Comparison of ENCODE assay signal across 34 cellular contexts in the genomic region with DNA sequence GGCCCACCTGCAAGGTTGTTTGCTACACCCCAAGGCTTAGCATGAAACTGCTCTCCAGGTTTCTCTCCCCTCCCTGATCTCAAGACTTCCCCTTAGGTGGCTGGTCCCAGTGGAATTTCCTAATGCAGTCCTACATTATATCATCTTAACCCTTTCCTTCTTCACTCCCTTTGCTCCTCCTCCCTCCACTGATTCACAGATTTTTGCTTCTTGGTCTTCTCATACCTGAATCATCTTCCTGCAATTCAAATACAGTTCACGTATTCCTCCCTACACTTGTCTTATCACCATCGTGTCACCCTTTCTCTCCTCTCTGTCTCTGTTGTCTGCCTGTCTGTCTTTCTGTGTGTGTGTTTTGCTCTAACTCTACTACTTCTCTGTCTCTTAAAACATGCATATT. TPM values are rescaled to one million over a fixed set of nuclear protein-coding genes. Genes with fewer than 3 reads are reported as not detected.
DNase-seq lines count a peak whose midpoint lies in the region; ATAC-seq, FAIRE-seq and TF ChIP-seq lines count a peak whose summit lies in the region.
"Had no signal": no experiment of that assay in that cellular context is flagged by ENCODE, and none has a peak within 500 bp of the region (broad histone marks: within the 10 kb centered on the region; RNA-seq: fewer than 3 reads in every experiment).

No MANE protein-coding gene starts in this region.

- peaks cover 8 to 10% of the 10 kb centered on the region in 2 donors for H3K27me3 Mint-ChIP-seq in stimulated activated naive B cell treated with anti-CD40 and anti-IgM and Interleukin-4, amounts not matched to agents 10 μg/mL and 1 μg/mL and 100 μg/mL, for 72 hours

- no peak overlapping the region for H3K4me3 ChIP-seq in SK-N-SH (ENCODE audit: low read depth in 2 of 2, low read length in 1 of 2)
- no peak overlapping the region for H3K4me3 ChIP-seq in smooth muscle cell
- H3K4me3 ChIP-seq: body of pancreas, esophagus muscularis mucosa, gastrocnemius medialis, spleen had no signal

- no peak overlapping the region for H3K4me3 Mint-ChIP-seq in stimulated activated naive B cell treated with anti-CD40 and anti-IgM and Interleukin-4, amounts not matched to agents 10 μg/mL and 1 μg/mL and 100 μg/mL, for 72 hours
- H3K4me3 Mint-ChIP-seq: activated CD8-positive, alpha-beta T cell treated with anti-CD3 and anti-CD28 coated beads, Interleukin-2, amount 10 ng/mL, durations not matched to agents 7 days and 5 days; CD4-positive, alpha-beta T cell; natural killer cell treated with Interleukin-12 subunit alpha and Interleukin-12 subunit beta and Interleukin-15 and Interleukin-18, amount 100 ng/mL, for 72 hours had no signal

- DNase-seq in SK-N-SH = no peak
- peak; percentile 75 for DNase-seq in NCI-H226
- DNase-seq in dermis blood vessel endothelial cell = peak; percentile 43
- no peak for DNase-seq in smooth muscle cell (lab: John Stamatoyannopoulos, UW; ENCODE audit: unreplicated experiment)
- no peak for DNase-seq in urothelium cell line (ENCODE audit: low spot score)
- DNase-seq in stimulated activated naive B cell treated with anti-CD40 and anti-IgM and Interleukin-4, amounts not matched to agents 10 μg/mL and 1 μg/mL and 100 μg/mL, for 72 hours = no peak
- DNase-seq: activated CD4-positive, CD25-positive, alpha-beta regulatory T cell treated with anti-CD3 and anti-CD28 coated beads, Interleukin-2, amount 50 U/mL, for 72 hours; activated CD8-positive, alpha-beta T cell treated with anti-CD3 and anti-CD28 coated beads, Interleukin-2, amount 10 ng/mL, durations not matched to agents 7 days and 5 days; activated effector memory CD4-positive, alpha-beta T cell treated with anti-CD3 and anti-CD28 coated beads, Interleukin-2, amount 50 U/mL, for 16 hours; activated T-cell treated with anti-CD3 and anti-CD28 coated beads for 4 hours; body of pancreas; CD4-positive, alpha-beta T cell; DMS 273 treated with DMSO at 0.1 percent for 48 hours; effector memory CD4-positive, alpha-beta T cell; gastrocnemius medialis; GDM1; GOT3; hypothalamus; NCI-H1092; NCI-H2029 treated with DMSO at 0.1 percent for 48 hours; NCI-H345; NCI-H774; retina; spleen; stimulated activated CD4-positive, alpha-beta T cell treated with anti-CD3 and anti-CD28 coated beads, Interleukin-2, amount 100 ng/mL, for 48 hours; stimulated activated naive CD4-positive, alpha-beta T cell had no signal

- ATAC-seq in SK-N-SH treated with all-trans-retinoic acid at 6 μM for 48 hours (no peak), HG03571 (IDR thresholded peaks at IDR 0.05; ENCODE audit: unreplicated experiment) (no peak)
- ATAC-seq in stimulated activated naive B cell treated with anti-CD40 and anti-IgM and Interleukin-4, amounts not matched to agents 10 μg/mL and 1 μg/mL and 100 μg/mL, for 72 hours (replicated peaks) = no peak
- ATAC-seq: activated CD8-positive, alpha-beta T cell treated with anti-CD3 and anti-CD28 coated beads, Interleukin-2, amount 10 ng/mL, durations not matched to agents 7 days and 5 days; body of pancreas; gastrocnemius medialis; natural killer cell treated with Interleukin-12 subunit alpha and Interleukin-12 subunit beta and Interleukin-15 and Interleukin-18, amount 100 ng/mL, for 72 hours; Right ventricle myocardium inferior had no signal

- H3K4me1 ChIP-seq in SK-N-SH (ENCODE audit: control insufficient read depth in 1 of 2, insufficient read depth in 2 of 2, low read depth in 1 of 2, low read length in 1 of 2) (peaks cover 0 to 37% of the 10 kb centered on the region in 2 experiments; a peak in 2 of 4 replicates), smooth muscle cell (ENCODE audit: low read depth) (peaks cover 13% of the 10 kb centered on the region)
- H3K4me1 ChIP-seq: body of pancreas, esophagus muscularis mucosa, gastrocnemius medialis, spleen had no signal

- H3F3A ChIP-seq in SK-N-SH (replicated peaks; ENCODE audit: insufficient read depth) (peaks cover 32% of the 10 kb centered on the region), smooth muscle cell (ENCODE audit: low read depth) (peaks cover 13% of the 10 kb centered on the region)

- H3K27ac Mint-ChIP-seq in stimulated activated naive B cell treated with anti-CD40 and anti-IgM and Interleukin-4, amounts not matched to agents 10 μg/mL and 1 μg/mL and 100 μg/mL, for 72 hours = no peak overlapping the region
- H3K27ac Mint-ChIP-seq: activated CD8-positive, alpha-beta T cell treated with anti-CD3 and anti-CD28 coated beads, Interleukin-2, amount 10 ng/mL, durations not matched to agents 7 days and 5 days; CD4-positive, alpha-beta T cell; natural killer cell treated with Interleukin-12 subunit alpha and Interleukin-12 subunit beta and Interleukin-15 and Interleukin-18, amount 100 ng/mL, for 72 hours had no signal

- TF ChIP-seq EP300 in SK-N-SH (IDR thresholded peaks at IDR 0.05; ENCODE audit: borderline replicate concordance in 1 of 2, low read depth in 1 of 2, low read length in 1 of 2) = no peak

- no peak for FAIRE-seq in urothelium cell line (lab: Jason Lieb, UNC)

- no peak for TF ChIP-seq RAD21 in SK-N-SH (IDR thresholded peaks at IDR 0.05; ENCODE audit: low read length)

- H3K27me3 ChIP-seq in SK-N-SH (ENCODE audit: insufficient read depth) = no peaks in the 10 kb centered on the region
- no peaks in the 10 kb centered on the region for H3K27me3 ChIP-seq in smooth muscle cell (ENCODE audit: low read depth)
- H3K27me3 ChIP-seq: body of pancreas, esophagus muscularis mucosa, gastrocnemius medialis had no signal

- CTCF ChIA-PET in SK-N-SH (lab: Yijun Ruan, JAX) = no interaction called here

- H3K79me2 ChIP-seq in SK-N-SH (ENCODE audit: insufficient read depth) (no peaks in the 10 kb centered on the region), smooth muscle cell (ENCODE audit: low read depth) (no peaks in the 10 kb centered on the region)

- H3K9me3 Mint-ChIP-seq in stimulated activated naive B cell treated with anti-CD40 and anti-IgM and Interleukin-4, amounts not matched to agents 10 μg/mL and 1 μg/mL and 100 μg/mL, for 72 hours = no peaks in the 10 kb centered on the region
- H3K9me3 Mint-ChIP-seq: CD4-positive, alpha-beta T cell had no signal

- H3K9me3 ChIP-seq in SK-N-SH (no peaks in the 10 kb centered on the region), smooth muscle cell (replicated peaks; ENCODE audit: low read depth) (no peaks in the 10 kb centered on the region)
- H3K9me3 ChIP-seq: body of pancreas, esophagus muscularis mucosa, gastrocnemius medialis, spleen had no signal

- no peak for TF ChIP-seq CTCF in SK-N-SH (IDR thresholded peaks at IDR 0.05)
- TF ChIP-seq CTCF in smooth muscle cell (IDR thresholded peaks at IDR 0.05; ENCODE audit: borderline replicate concordance, insufficient read depth, poor library complexity, severe bottlenecking) = no peak

- 14% methylated on average over 2 of the region's 2 CpGs for WGBS in SK-N-SH (ENCODE audit: low lambda C conversion rate)
- WGBS in smooth muscle cell (ENCODE audit: low lambda C conversion rate) = 62% methylated on average over 2 of the region's 2 CpGs

- H3K4me1 Mint-ChIP-seq in stimulated activated naive B cell treated with anti-CD40 and anti-IgM and Interleukin-4, amounts not matched to agents 10 μg/mL and 1 μg/mL and 100 μg/mL, for 72 hours = peaks cover 0 to 1% of the 10 kb centered on the region in 2 donors

- H3K9ac ChIP-seq in SK-N-SH = no peak overlapping the region
- H3K9ac ChIP-seq in smooth muscle cell (ENCODE audit: low read depth) = no peak overlapping the region

- no peaks in the 10 kb centered on the region for H3K36me3 Mint-ChIP-seq in stimulated activated naive B cell treated with anti-CD40 and anti-IgM and Interleukin-4, amounts not matched to agents 10 μg/mL and 1 μg/mL and 100 μg/mL, for 72 hours
- H3K36me3 Mint-ChIP-seq: natural killer cell treated with Interleukin-12 subunit alpha and Interleukin-12 subunit beta and Interleukin-15 and Interleukin-18, amount 100 ng/mL, for 72 hours had no signal

- no peak overlapping the region for H3K4me2 ChIP-seq in SK-N-SH
- H3K4me2 ChIP-seq in smooth muscle cell = peak overlapping the region; percentile 24

- no peak overlapping the region; a peak in 1 of 4 replicates for H3K27ac ChIP-seq in SK-N-SH (ENCODE audit: low read depth in 2 of 2, low read length in 1 of 2)
- H3K27ac ChIP-seq in smooth muscle cell (ENCODE audit: low read depth) = no peak overlapping the region
- H3K27ac ChIP-seq: 22Rv1, body of pancreas, esophagus muscularis mucosa, gastrocnemius medialis, spleen had no signal

- H4K20me1 ChIP-seq in SK-N-SH (ENCODE audit: insufficient read depth) (no peaks in the 10 kb centered on the region), smooth muscle cell (ENCODE audit: low read depth) (no peaks in the 10 kb centered on the region)

- H2AFZ ChIP-seq in SK-N-SH (ENCODE audit: low read depth) = no peak overlapping the region
- no peak overlapping the region for H2AFZ ChIP-seq in smooth muscle cell (ENCODE audit: low read depth)

- H3K9me2 ChIP-seq in SK-N-SH = no peaks in the 10 kb centered on the region

- POLR2A ChIA-PET in SK-N-SH (lab: Yijun Ruan, JAX) = no interaction called here

- H3K36me3 ChIP-seq in SK-N-SH (replicated peaks in 1 of 2; ENCODE audit: control insufficient read depth in 1 of 2, insufficient read depth in 2 of 2, low read length in 1 of 2) (no peaks in the 10 kb centered on the region), smooth muscle cell (ENCODE audit: low read depth) (no peaks in the 10 kb centered on the region)
- H3K36me3 ChIP-seq: esophagus muscularis mucosa, gastrocnemius medialis, spleen had no signal

RNA-seq across cellular contexts. Expression of a gene that starts 17.0 kb away (rescaled TPM):
- polyA plus RNA-seq in SK-N-SH (2012; rRNA removed) (1.4 and 2.2 TPM in 2 replicates), smooth muscle cell (1.1 and 6.7 TPM in 2 replicates)
- polyA plus RNA-seq in SK-N-SH (2012; cell fraction: cytosol; rRNA removed) = 1.8 and 2.6 TPM in 2 replicates
- 0.52 and 1.6 TPM in 2 replicates for polyA plus RNA-seq in SK-N-SH (2012; cell fraction: nucleus; rRNA removed)
- total RNA-seq in dermis blood vessel endothelial cell (5.0 and 7.3 TPM in 2 replicates), smooth muscle cell (4.0 and 7.3 TPM in 2 replicates)
- total RNA-seq: activated CD8-positive, alpha-beta T cell treated with anti-CD3 and anti-CD28 coated beads, Interleukin-2, amount 10 ng/mL, durations not matched to agents 7 days and 5 days; body of pancreas; CD4-positive, alpha-beta T cell; esophagus muscularis mucosa; gastrocnemius medialis; liver; natural killer cell treated with Interleukin-12 subunit alpha and Interleukin-12 subunit beta and Interleukin-15 and Interleukin-18, amount 100 ng/mL, for 72 hours; osteoblast; Right ventricle myocardium inferior had no signal
- polyA plus RNA-seq: liver had no signal

RNA-seq across cellular contexts. Expression of a gene that starts 34.5 kb away (rescaled TPM):
- 5.9 and 6.5 TPM in 2 replicates for polyA plus RNA-seq in SK-N-SH (2012; rRNA removed)
- polyA plus RNA-seq in SK-N-SH (2012; cell fraction: cytosol; rRNA removed) = 6.6 and 7.3 TPM in 2 replicates
- 1.6 and 3.6 TPM in 2 replicates for polyA plus RNA-seq in SK-N-SH (2012; cell fraction: nucleus; rRNA removed)
- total RNA-seq in dermis blood vessel endothelial cell = 650 and 1,055 TPM in 2 replicates
- total RNA-seq in smooth muscle cell = 27.8 and 38.3 TPM in 2 replicates
- 9.1 and 24.0 TPM in 2 replicates for polyA plus RNA-seq in smooth muscle cell
- total RNA-seq: activated CD8-positive, alpha-beta T cell treated with anti-CD3 and anti-CD28 coated beads, Interleukin-2, amount 10 ng/mL, durations not matched to agents 7 days and 5 days; CD4-positive, alpha-beta T cell; gastrocnemius medialis; natural killer cell treated with Interleukin-12 subunit alpha and Interleukin-12 subunit beta and Interleukin-15 and Interleukin-18, amount 100 ng/mL, for 72 hours; Right ventricle myocardium inferior had no signal

RNA-seq across cellular contexts. Expression of a gene that starts 38.7 kb away (rescaled TPM):
- polyA plus RNA-seq in SK-N-SH (2012; rRNA removed) (0.07 TPM in 1 of 2 replicates, not detected in the other), smooth muscle cell (not detected in 2 replicates)
- 0.03 TPM in 2 replicates for polyA plus RNA-seq in SK-N-SH (2012; cell fraction: cytosol; rRNA removed)
- polyA plus RNA-seq in SK-N-SH (2012; cell fraction: nucleus; rRNA removed) = not detected in 2 replicates
- total RNA-seq in dermis blood vessel endothelial cell (not detected in 2 replicates), smooth muscle cell (0.81 TPM in 1 of 2 replicates, not detected in the other)
- total RNA-seq: activated CD8-positive, alpha-beta T cell treated with anti-CD3 and anti-CD28 coated beads, Interleukin-2, amount 10 ng/mL, durations not matched to agents 7 days and 5 days; body of pancreas; CD4-positive, alpha-beta T cell; natural killer cell treated with Interleukin-12 subunit alpha and Interleukin-12 subunit beta and Interleukin-15 and Interleukin-18, amount 100 ng/mL, for 72 hours; Right ventricle myocardium inferior had no signal

RNA-seq across cellular contexts. Expression of a gene that starts 57.9 kb away (rescaled TPM):
- not detected in 2 replicates for polyA plus RNA-seq in SK-N-SH (2012; rRNA removed)
- 0.01 TPM in 2 replicates for polyA plus RNA-seq in SK-N-SH (2012; cell fraction: cytosol; rRNA removed)
- polyA plus RNA-seq in SK-N-SH (2012; cell fraction: nucleus; rRNA removed) = 0.02 TPM in 1 of 2 replicates, not detected in the other
- not detected in 2 replicates for total RNA-seq in dermis blood vessel endothelial cell
- total RNA-seq in smooth muscle cell = not detected in 2 replicates
- not detected in 2 replicates for polyA plus RNA-seq in smooth muscle cell
- total RNA-seq: activated CD8-positive, alpha-beta T cell treated with anti-CD3 and anti-CD28 coated beads, Interleukin-2, amount 10 ng/mL, durations not matched to agents 7 days and 5 days; body of pancreas; CD4-positive, alpha-beta T cell; gastrocnemius medialis; liver; natural killer cell treated with Interleukin-12 subunit alpha and Interleukin-12 subunit beta and Interleukin-15 and Interleukin-18, amount 100 ng/mL, for 72 hours; osteoblast; Right ventricle myocardium inferior had no signal
- polyA plus RNA-seq: liver, spleen had no signal

Comparison
In these comparisons a context has a peak if more than half of its experiments do, and no peak if none do; other contexts are left out.
1. DNase-seq: peak in NCI-H226 (single experiment) and dermis blood vessel endothelial cell (single experiment); none in SK-N-SH (single experiment), smooth muscle cell (single experiment), urothelium cell line (single experiment) and stimulated activated naive B cell treated with anti-CD40 and anti-IgM and Interleukin-4, amounts not matched to agents 10 μg/mL and 1 μg/mL and 100 μg/mL, for 72 hours (single experiment).
2. RNA of a gene that starts 34.5 kb away (total RNA-seq): 650 to 1,055 TPM in dermis blood vessel endothelial cell; 27.8 to 38.3 TPM in smooth muscle cell; every median in the first group is over 10 times any median in the second.